Comparison of ENCODE assay signal across 7 cellular contexts in genomic region chr7:32494946-32495297, GRCh38. TPM values are rescaled to one million over a fixed set of nuclear protein-coding genes. Genes with fewer than 3 reads are reported as not detected.
DNase-seq lines count a peak whose midpoint lies in the region; ATAC-seq, FAIRE-seq and TF ChIP-seq lines count a peak whose summit lies in the region.

No MANE protein-coding gene starts in this region.

- DNase-seq in activated naive CD8-positive, alpha-beta T cell treated with anti-CD3 and anti-CD28 coated beads for 36 hours: no peak
- DNase-seq in kidney (no peak), thyroid gland (no peak), germinal center (ENCODE audit: low spot score) (no peak), G401 (ENCODE audit: low spot score) (no peak)

- H3K27ac Mint-ChIP-seq in activated naive CD8-positive, alpha-beta T cell treated with anti-CD3 and anti-CD28 coated beads for 36 hours: peak overlapping the region; percentile 91

- H3K36me3 Mint-ChIP-seq in activated naive CD8-positive, alpha-beta T cell treated with anti-CD3 and anti-CD28 coated beads for 36 hours: peaks cover 30% of the 10 kb centered on the region

- H3K27me3 Mint-ChIP-seq in activated naive CD8-positive, alpha-beta T cell treated with anti-CD3 and anti-CD28 coated beads for 36 hours: no peaks in the 10 kb centered on the region

- in situ Hi-C loops in G401 (cut with HindIII; ENCODE audit: low sequenced_read_pairs): no loop called here

- no peaks in the 10 kb centered on the region for H3K9me3 ChIP-seq in kidney (ENCODE audit: control insufficient read depth in 1 of 2, low read length in 2 of 2)
- no peaks in the 10 kb centered on the region for H3K9me3 ChIP-seq in thyroid gland

- 0 to 1% methylated on average over 14 of the region's 14 CpGs for WGBS in thyroid gland, 2 donors

- TF ChIP-seq POLR2A in thyroid gland (IDR thresholded peaks at IDR 0.05): peak in 1 of 2 donors; percentile 67

- H3K4me3 ChIP-seq in kidney (ENCODE audit: low read length in 2 of 2): peak overlapping the region; percentile 74 to 88
- H3K4me3 ChIP-seq in thyroid gland (replicated peaks in 1 of 3): peak overlapping the region in 2 of 3 donors; percentile 22 to 83

- TF ChIP-seq CTCF in kidney (IDR thresholded peaks at IDR 0.05; ENCODE audit: borderline replicate concordance, extremely low read depth, insufficient read depth) (no peak), thyroid gland (IDR thresholded peaks at IDR 0.05) (no peak)

- FAIRE-seq in kidney (lab: Jason Lieb, UNC): no peak

- no peaks in the 10 kb centered on the region for H3K27me3 ChIP-seq in thyroid gland

- ATAC-seq in GM19023 (IDR thresholded peaks at IDR 0.05; ENCODE audit: unreplicated experiment) (peak; percentile 3), HG03066 (IDR thresholded peaks at IDR 0.05; ENCODE audit: low read depth, unreplicated experiment) (peak; percentile 7)

- H3K4me3 Mint-ChIP-seq in activated naive CD8-positive, alpha-beta T cell treated with anti-CD3 and anti-CD28 coated beads for 36 hours: peak overlapping the region; percentile 90

- intact Hi-C loops in kidney (cut with DNase I): no loop called here
- intact Hi-C loops in thyroid gland (cut with DNase I): no loop called here

- H3K36me3 ChIP-seq in kidney (ENCODE audit: control insufficient read depth in 1 of 2, insufficient read depth in 2 of 2, low read length in 2 of 2): no peaks in the 10 kb centered on the region
- H3K36me3 ChIP-seq in thyroid gland: no peaks in the 10 kb centered on the region

- H3K9me3 Mint-ChIP-seq in activated naive CD8-positive, alpha-beta T cell treated with anti-CD3 and anti-CD28 coated beads for 36 hours: peaks cover 3% of the 10 kb centered on the region

- peaks cover 29% of the 10 kb centered on the region for H3K4me1 Mint-ChIP-seq in activated naive CD8-positive, alpha-beta T cell treated with anti-CD3 and anti-CD28 coated beads for 36 hours

- H3K9ac ChIP-seq in kidney (ENCODE audit: low read length in 2 of 2): peak overlapping the region; percentile 57 to 77

- H3K4me1 ChIP-seq in kidney (ENCODE audit: control insufficient read depth in 1 of 2, insufficient read depth in 1 of 2, low read depth in 1 of 2, low read length in 2 of 2) (peaks cover 4 to 5% of the 10 kb centered on the region in 2 donors), thyroid gland (peaks cover 5 to 15% of the 10 kb centered on the region in 2 donors)

- H3K27ac ChIP-seq in kidney (ENCODE audit: low read depth in 2 of 2, low read length in 2 of 2) (peak overlapping the region; percentile 63 to 91), thyroid gland (peak overlapping the region; percentile 29 to 74 (median 66))

RNA-seq across cellular contexts. Expression of gene AVL9, which starts 0.4 kb away (rescaled TPM):
- 10 to 100 TPM; 56.9 to 59.9 TPM for total RNA-seq in activated naive CD8-positive, alpha-beta T cell treated with anti-CD3 and anti-CD28 coated beads for 36 hours
- total RNA-seq in kidney (39.9 TPM), thyroid gland (10 to 100 TPM; 33.6 to 45.1 (median 42.3) TPM)
- polyA plus RNA-seq in kidney (ENCODE audit: insufficient read depth, low read depth, low replicate concordance): 7.9 TPM
- 22.0 and 41.9 TPM in 2 replicates for total RNA-seq in G401 (2014; rRNA removed; shearing (Covaris generic))

RNA-seq across cellular contexts. Expression of gene LSM5, which starts 4.7 kb away (rescaled TPM):
- 100 to 1,000 TPM; 157 to 158 TPM for total RNA-seq in activated naive CD8-positive, alpha-beta T cell treated with anti-CD3 and anti-CD28 coated beads for 36 hours
- total RNA-seq in kidney (35.6 TPM), thyroid gland (10 to 100 TPM; 26.4 to 94.6 (median 51.0) TPM)
- polyA plus RNA-seq in kidney (ENCODE audit: insufficient read depth, low read depth, low replicate concordance): 69.4 TPM
- total RNA-seq in G401 (2014; rRNA removed; shearing (Covaris generic)): 30.4 and 35.9 TPM in 2 replicates
